13 cellular contexts compared by ENCODE assay signal in genomic region chr21:29343517-29343916, GRCh38. TPM values are rescaled to one million over a fixed set of nuclear protein-coding genes. Genes with fewer than 3 reads are reported as not detected.
A peak's percentile ranks its signal among the peaks of the same experiment; 100 is the strongest.
DNase-seq lines count a peak whose midpoint lies in the region; ATAC-seq and TF ChIP-seq lines count a peak whose summit lies in the region.
"Had no signal": no experiment of that assay in that cellular context is flagged by ENCODE, and none has a peak within 500 bp of the region (broad histone marks: within the 10 kb centered on the region; RNA-seq: fewer than 3 reads in every experiment).

No MANE protein-coding gene starts in this region.

- 32 to 40% methylated on average over 4 of the region's 4 CpGs for WGBS in body of pancreas, 2 donors
- WGBS in transverse colon (ENCODE audit: low coverage in 1 of 2), 2 donors, result 59 to 77% methylated on average over 3 to 4 of the region's 4 CpGs

- TF ChIP-seq POLR2A in body of pancreas (IDR thresholded peaks at IDR 0.05), result no peak
- TF ChIP-seq POLR2A in transverse colon (IDR thresholded peaks at IDR 0.05), result no peak

- H3K27me3 ChIP-seq in body of pancreas (no peaks in the 10 kb centered on the region), transverse colon (no peaks in the 10 kb centered on the region)
- H3K27me3 ChIP-seq: right lobe of liver had no signal

- no peaks in the 10 kb centered on the region for H3K9me3 ChIP-seq in body of pancreas
- no peaks in the 10 kb centered on the region for H3K9me3 ChIP-seq in transverse colon
- H3K9me3 ChIP-seq: right lobe of liver had no signal

- no peak for TF ChIP-seq CTCF in body of pancreas (IDR thresholded peaks at IDR 0.05)
- TF ChIP-seq CTCF in transverse colon (IDR thresholded peaks at IDR 0.05), result no peak

- in situ Hi-C loops in transverse colon (cut with MboI; ENCODE audit: low pct_ligation_motif_present in 1 of 4, low pct_unique_long_range_greater_than_20kb in 1 of 4, low sequenced_read_pairs in 3 of 4), result no loop called here

- H3K27ac ChIP-seq in body of pancreas, result peak overlapping the region in 3 of 4 donors; percentile 41 to 65 (median 53)
- H3K27ac ChIP-seq in transverse colon, result peak overlapping the region; percentile 57 to 80 (median 68)
- H3K27ac ChIP-seq: 22Rv1 had no signal

- peak; percentile 57 for ATAC-seq in body of pancreas
- no peak for ATAC-seq in HG02938 (IDR thresholded peaks at IDR 0.05; ENCODE audit: unreplicated experiment)

- H3K36me3 ChIP-seq in body of pancreas (replicated peaks in 1 of 2; ENCODE audit: insufficient read depth in 1 of 2, low read depth in 2 of 2) (no peaks in the 10 kb centered on the region), transverse colon (no peaks in the 10 kb centered on the region)

- TF ChIP-seq EP300 in transverse colon (IDR thresholded peaks at IDR 0.05; ENCODE audit: low read depth), result no peak

- DNase-seq in DMS 273 (lab: John Stamatoyannopoulos, UW; ENCODE audit: unreplicated experiment) (peak; percentile 17), DMS 273 treated with DMSO at 0.1 percent for 48 hours (lab: John Stamatoyannopoulos, UW) (no peak), body of pancreas (peak in 2 of 4 donors; percentile 22 to 52), lung microvascular endothelial cell (ENCODE audit: low read depth in 2 of 2) (peak; percentile 71 to 86), transverse colon (no peak), head of caudate nucleus (no peak), NCI-H2029 (lab: John Stamatoyannopoulos, UW) (no peak)
- DNase-seq: NCI-H1436 treated with DMSO at 0.1 percent for 48 hours, right lobe of liver, T-helper 2 cell had no signal

- H3K4me3 ChIP-seq in body of pancreas (no peak overlapping the region), transverse colon (no peak overlapping the region)
- H3K4me3 ChIP-seq: lung, right lobe of liver had no signal

- H3K4me1 ChIP-seq in body of pancreas (peaks cover 55% of the 10 kb centered on the region), transverse colon (peaks cover 0 to 56% (median 17%) of the 10 kb centered on the region in 4 donors)

- intact Hi-C loops in body of pancreas (cut with DNase I), result no loop called here
- intact Hi-C loops in transverse colon (cut with DNase I; ENCODE audit: low total_unique reads), result no loop called here
- intact Hi-C loops in head of caudate nucleus (cut with DNase I), result no loop called here

RNA-seq across cellular contexts. Expression of gene BACH1, which starts 44.8 kb away (rescaled TPM):
- total RNA-seq in body of pancreas, result 10 to 100 TPM; 28.5 to 29.7 TPM
- 21.6 and 76.2 TPM in 2 replicates for total RNA-seq in lung microvascular endothelial cell
- 10 to 100 TPM; 31.8 to 92.1 (median 42.0) TPM for total RNA-seq in transverse colon

Comparison
In these comparisons a context has a peak if more than half of its experiments do, and no peak if none do; other contexts are left out.
1. DNase-seq: peak in DMS 273 (single experiment) and lung microvascular endothelial cell (2 of 2); none in DMS 273 treated with DMSO at 0.1 percent for 48 hours (single experiment), transverse colon (single experiment), head of caudate nucleus (0 of 42) and NCI-H2029 (single experiment).